ENCODE assay signal across 13 cellular contexts in the genomic region with DNA sequence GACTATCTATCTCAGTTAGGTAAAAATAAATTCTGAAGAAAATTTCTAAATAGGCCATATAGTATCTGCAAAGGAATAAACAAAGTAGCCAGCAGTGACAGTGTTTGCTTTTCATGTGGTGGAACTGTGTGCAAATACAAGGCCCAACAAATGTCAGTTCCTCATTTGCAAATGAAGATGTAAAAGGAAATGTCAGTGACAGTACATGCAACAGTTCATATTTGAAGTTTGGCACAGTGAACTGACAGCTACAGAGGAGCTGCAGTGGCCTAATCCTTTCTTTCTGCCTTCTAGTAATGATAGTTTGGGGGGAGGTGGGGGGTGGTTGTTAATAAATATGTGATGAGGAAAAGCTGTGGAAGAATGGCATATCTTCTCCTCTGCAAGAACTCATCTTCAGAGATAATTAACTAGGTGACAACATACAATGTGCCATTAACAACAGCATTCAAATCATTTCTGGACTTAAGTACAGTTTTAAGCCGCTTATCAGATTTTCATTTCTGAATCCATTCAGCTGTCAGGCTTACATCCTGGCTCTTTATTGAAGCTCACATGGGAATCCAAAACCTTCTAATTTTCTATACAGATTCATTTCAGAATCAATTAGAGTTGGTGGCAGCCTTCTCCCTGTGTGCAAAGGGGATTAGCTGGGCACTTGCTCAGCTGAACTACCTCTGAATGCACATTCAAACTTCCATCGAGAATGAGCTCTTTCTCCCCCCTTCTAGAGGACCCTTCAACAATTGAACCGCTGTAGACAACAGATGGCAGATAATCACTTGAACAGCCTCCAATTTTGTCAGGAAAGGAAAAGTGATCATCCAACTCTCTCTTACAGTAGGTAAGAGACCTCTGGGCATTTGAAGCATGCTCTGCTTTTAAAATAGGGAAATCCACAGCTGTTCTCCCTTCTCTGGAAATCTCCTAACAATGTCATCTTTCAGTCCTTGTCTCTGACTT.
A peak's percentile ranks its signal among the peaks of the same experiment; 100 is the strongest.
DNase-seq lines count a peak whose midpoint lies in the region; ATAC-seq, FAIRE-seq and TF ChIP-seq lines count a peak whose summit lies in the region.
"Had no signal": no experiment of that assay in that cellular context is flagged by ENCODE, and none has a peak within 500 bp of the region (broad histone marks: within the 10 kb centered on the region; RNA-seq: fewer than 3 reads in every experiment).

No MANE protein-coding gene starts in this region.

- ATAC-seq in HG02973 (IDR thresholded peaks at IDR 0.05; ENCODE audit: unreplicated experiment) = no peak
- no peak for ATAC-seq in right lobe of liver

- no peaks in the 10 kb centered on the region for H3K36me3 ChIP-seq in CD8-positive, alpha-beta memory T cell (ENCODE audit: insufficient read depth, low read length)
- no peaks in the 10 kb centered on the region for H3K36me3 ChIP-seq in right lobe of liver
- H3K36me3 ChIP-seq: esophagus muscularis mucosa had no signal

- H3K27ac ChIP-seq in CD8-positive, alpha-beta memory T cell (ENCODE audit: low read depth, low read length) = no peak overlapping the region
- no peak overlapping the region for H3K27ac ChIP-seq in right lobe of liver
- H3K27ac ChIP-seq: esophagus muscularis mucosa had no signal

- no peak for TF ChIP-seq CTCF in glutamatergic neuron (IDR thresholded peaks at IDR 0.05; ENCODE audit: partially characterized antibody, unreplicated experiment)
- no peak for TF ChIP-seq CTCF in right lobe of liver (IDR thresholded peaks at IDR 0.05)

- no peaks in the 10 kb centered on the region for H3K27me3 Mint-ChIP-seq in glutamatergic neuron (ENCODE audit: unreplicated experiment)
- no peaks in the 10 kb centered on the region for H3K27me3 Mint-ChIP-seq in activated CD4-positive, alpha-beta T cell treated with anti-CD3 and anti-CD28 coated beads, Interleukin-2, amount 10 ng/mL, durations not matched to agents 7 days and 5 days
- H3K27me3 Mint-ChIP-seq in CD8-positive, alpha-beta memory T cell = no peaks in the 10 kb centered on the region

- WGBS in right lobe of liver (ENCODE audit: insufficient coverage, low coverage, low lambda C conversion rate, missing lambda C conversion rate) = 47% methylated on average over 3 of the region's 3 CpGs

- H3K27ac Mint-ChIP-seq in glutamatergic neuron (ENCODE audit: unreplicated experiment) = peak overlapping the region; percentile 85
- no peak overlapping the region for H3K27ac Mint-ChIP-seq in activated CD4-positive, alpha-beta T cell treated with anti-CD3 and anti-CD28 coated beads, Interleukin-2, amount 10 ng/mL, durations not matched to agents 7 days and 5 days
- no peak overlapping the region for H3K27ac Mint-ChIP-seq in CD8-positive, alpha-beta memory T cell
- H3K27ac Mint-ChIP-seq: H9, nephron had no signal

- H3K36me3 Mint-ChIP-seq in glutamatergic neuron (ENCODE audit: unreplicated experiment) = no peaks in the 10 kb centered on the region
- H3K36me3 Mint-ChIP-seq in activated CD4-positive, alpha-beta T cell treated with anti-CD3 and anti-CD28 coated beads, Interleukin-2, amount 10 ng/mL, durations not matched to agents 7 days and 5 days (ENCODE audit: low read depth) = no peaks in the 10 kb centered on the region
- no peaks in the 10 kb centered on the region for H3K36me3 Mint-ChIP-seq in CD8-positive, alpha-beta memory T cell

- H3K9me3 Mint-ChIP-seq in glutamatergic neuron (ENCODE audit: unreplicated experiment) = peaks cover 10% of the 10 kb centered on the region
- peaks cover 4% of the 10 kb centered on the region for H3K9me3 Mint-ChIP-seq in activated CD4-positive, alpha-beta T cell treated with anti-CD3 and anti-CD28 coated beads, Interleukin-2, amount 10 ng/mL, durations not matched to agents 7 days and 5 days
- H3K9me3 Mint-ChIP-seq in CD8-positive, alpha-beta memory T cell = peaks cover 0 to 16% (median 8%) of the 10 kb centered on the region in 5 donors

- H3K4me3 Mint-ChIP-seq in glutamatergic neuron (ENCODE audit: unreplicated experiment) = peak overlapping the region; percentile 0
- no peak overlapping the region for H3K4me3 Mint-ChIP-seq in activated CD4-positive, alpha-beta T cell treated with anti-CD3 and anti-CD28 coated beads, Interleukin-2, amount 10 ng/mL, durations not matched to agents 7 days and 5 days
- H3K4me3 Mint-ChIP-seq in CD8-positive, alpha-beta memory T cell = no peak overlapping the region
- H3K4me3 Mint-ChIP-seq: H9, nephron had no signal

- H3K4me1 Mint-ChIP-seq in glutamatergic neuron (ENCODE audit: low read depth, unreplicated experiment) = peaks cover 14% of the 10 kb centered on the region
- H3K4me1 Mint-ChIP-seq in activated CD4-positive, alpha-beta T cell treated with anti-CD3 and anti-CD28 coated beads, Interleukin-2, amount 10 ng/mL, durations not matched to agents 7 days and 5 days = no peaks in the 10 kb centered on the region
- no peaks in the 10 kb centered on the region for H3K4me1 Mint-ChIP-seq in CD8-positive, alpha-beta memory T cell

- POLR2A ChIA-PET in activated CD4-positive, alpha-beta T cell treated with anti-CD3 and anti-CD28 coated beads, Interleukin-2, amount 10 ng/mL, durations not matched to agents 7 days and 5 days (lab: Charles Lee) = no interaction called here
- POLR2A ChIA-PET in CD8-positive, alpha-beta memory T cell (lab: Charles Lee) = no interaction called here

- TF ChIP-seq POLR2A in GM12891 (IDR thresholded peaks at IDR 0.05; ENCODE audit: low read depth, low read length) = no peak
- no peak for TF ChIP-seq POLR2A in right lobe of liver (IDR thresholded peaks at IDR 0.05)

- no peaks in the 10 kb centered on the region for H3K27me3 ChIP-seq in CD8-positive, alpha-beta memory T cell (ENCODE audit: insufficient read depth, low read length, poor library complexity, severe bottlenecking)
- H3K27me3 ChIP-seq in right lobe of liver = no peaks in the 10 kb centered on the region
- H3K27me3 ChIP-seq: esophagus muscularis mucosa had no signal

- intact Hi-C loops in right lobe of liver (cut with DNase I) = no loop called here

- no peak for DNase-seq in GM12891 (ENCODE audit: insufficient read length, low spot score)
- DNase-seq in NCI-H1694 (lab: John Stamatoyannopoulos, UW) = peak; percentile 55
- peak; percentile 41 for DNase-seq in NCI-H774 (lab: John Stamatoyannopoulos, UW)
- DNase-seq in glutamatergic neuron = peak; percentile 11
- DNase-seq in activated CD4-positive, alpha-beta T cell treated with anti-CD3 and anti-CD28 coated beads, Interleukin-2, amount 10 ng/mL, durations not matched to agents 7 days and 5 days = no peak
- no peak for DNase-seq in CD8-positive, alpha-beta memory T cell
- no peak for DNase-seq in right lobe of liver
- DNase-seq: anterior cingulate cortex, H9 had no signal

- no peaks in the 10 kb centered on the region for H3K9me3 ChIP-seq in CD8-positive, alpha-beta memory T cell (ENCODE audit: low read length)
- H3K9me3 ChIP-seq in right lobe of liver = no peaks in the 10 kb centered on the region

- H3K4me1 ChIP-seq in CD8-positive, alpha-beta memory T cell (ENCODE audit: insufficient read depth, low read length) = no peaks in the 10 kb centered on the region
- no peaks in the 10 kb centered on the region for H3K4me1 ChIP-seq in right lobe of liver
- H3K4me1 ChIP-seq: esophagus muscularis mucosa had no signal

- no peak overlapping the region for H3K4me3 ChIP-seq in CD8-positive, alpha-beta memory T cell (ENCODE audit: low read length)
- H3K4me3 ChIP-seq in right lobe of liver = no peak overlapping the region
- H3K4me3 ChIP-seq: esophagus muscularis mucosa, lung had no signal

- CTCF ChIA-PET in activated CD4-positive, alpha-beta T cell treated with anti-CD3 and anti-CD28 coated beads, Interleukin-2, amount 10 ng/mL, durations not matched to agents 7 days and 5 days (lab: Charles Lee) = no interaction called here
- CTCF ChIA-PET in CD8-positive, alpha-beta memory T cell (lab: Charles Lee) = no interaction called here

- FAIRE-seq in GM12891 (lab: Jason Lieb, UNC) = no peak

TF ChIP-seq in GM12891, 5 proteins besides CTCF, POLR2A, EP300 and RAD21:
- no peak for TF ChIP-seq PAX5 (IDR thresholded peaks at IDR 0.05; ENCODE audit: insufficient read depth, low read length, severe bottlenecking)
- no peak for TF ChIP-seq POLR2AphosphoS5 (IDR thresholded peaks at IDR 0.05; ENCODE audit: low read depth, low read length)
- 0 out of 2 replicates have a peak, but pooled peaks have one; percentile 19 for TF ChIP-seq SPI1 (IDR thresholded peaks at IDR 0.05; ENCODE audit: low read depth, low read length)

Comparison
In these comparisons a context has a peak if more than half of its experiments do, and no peak if none do; other contexts are left out.
1. DNase-seq: peak in NCI-H1694 (single experiment), NCI-H774 (single experiment) and glutamatergic neuron (single experiment); none in GM12891 (single experiment), activated CD4-positive, alpha-beta T cell treated with anti-CD3 and anti-CD28 coated beads, Interleukin-2, amount 10 ng/mL, durations not matched to agents 7 days and 5 days (single experiment), CD8-positive, alpha-beta memory T cell (0 of 5) and right lobe of liver (0 of 3).